In genomic region chr17:57649191-57649590, GRCh38 we compare ENCODE assay signal across 23 cellular contexts.
"Had no signal": no experiment of that assay in that cellular context is flagged by ENCODE, and none has a peak within 500 bp of the region (broad histone marks: within the 10 kb centered on the region; RNA-seq: fewer than 3 reads in every experiment).

No MANE protein-coding gene starts in this region.

- H3K36me3 Mint-ChIP-seq: naive B cell had no signal

- H3K27ac ChIP-seq: colonic mucosa, gastrocnemius medialis, heart left ventricle, left ventricle myocardium inferior, pancreas, suprapubic skin, transverse colon, VCaP had no signal

- H3K9me3 ChIP-seq: colonic mucosa, gastrocnemius medialis, heart left ventricle, left ventricle myocardium inferior, mucosa of descending colon, pancreas, suprapubic skin, transverse colon had no signal

- H3K9me3 Mint-ChIP-seq: activated naive CD4-positive, alpha-beta T cell treated with anti-CD3 and anti-CD28 coated beads for 36 hours; activated T-cell treated with anti-CD3 and anti-CD28 coated beads, Interleukin-2, amount 50 U/mL, for 4 hours; brain; stimulated activated naive CD8-positive, alpha-beta T cell treated with anti-CD3 and anti-CD28 coated beads, Interleukin-15, amount 100 ng/mL, for 72 hours had no signal

- DNase-seq: activated CD4-positive, alpha-beta T cell treated with anti-CD3 and anti-CD28 coated beads, Interleukin-2, amount 50 U/mL, for 1 hour; activated CD4-positive, CD25-positive, alpha-beta regulatory T cell treated with anti-CD3 and anti-CD28 coated beads, Interleukin-2, amount 50 U/mL, for 72 hours; activated CD8-positive, alpha-beta memory T cell treated with anti-CD3 and anti-CD28 coated beads, Interleukin-2, amount 50 U/mL, for 4 hours; activated naive CD4-positive, alpha-beta T cell treated with anti-CD3 and anti-CD28 coated beads for 36 hours; activated T-cell treated with anti-CD3 and anti-CD28 coated beads, Interleukin-2, amount 50 U/mL, for 4 hours; central memory CD4-positive, alpha-beta T cell; colonic mucosa; gastrocnemius medialis; heart left ventricle; kidney glomerular epithelial cell; left ventricle myocardium inferior; mammary epithelial cell; mucosa of descending colon; naive B cell; pancreas; stimulated activated CD4-positive, alpha-beta T cell treated with anti-CD3 and anti-CD28 coated beads, Interleukin-4, amount 100 ng/mL, for 1 hour; stimulated activated naive CD8-positive, alpha-beta T cell treated with anti-CD3 and anti-CD28 coated beads, Interleukin-15, amount 100 ng/mL, for 72 hours; transverse colon had no signal

- H3K4me3 ChIP-seq: colonic mucosa, gastrocnemius medialis, heart left ventricle, left ventricle myocardium inferior, mucosa of descending colon, pancreas, smooth muscle cell, suprapubic skin, transverse colon had no signal

- H3K36me3 ChIP-seq: colonic mucosa, gastrocnemius medialis, left ventricle myocardium inferior, pancreas, suprapubic skin, transverse colon had no signal

- H3K27ac Mint-ChIP-seq: activated naive CD4-positive, alpha-beta T cell treated with anti-CD3 and anti-CD28 coated beads for 36 hours; naive B cell; stimulated activated naive CD8-positive, alpha-beta T cell treated with anti-CD3 and anti-CD28 coated beads, Interleukin-15, amount 100 ng/mL, for 72 hours had no signal

- H3K27me3 ChIP-seq: colonic mucosa, gastrocnemius medialis, heart left ventricle, pancreas, suprapubic skin, transverse colon had no signal

- FAIRE-seq: pancreas had no signal

- ATAC-seq: activated T-cell treated with anti-CD3 and anti-CD28 coated beads, Interleukin-2, amount 50 U/mL, for 4 hours; gastrocnemius medialis; heart left ventricle; mucosa of descending colon; pancreas; sciatic nerve; stimulated activated naive CD8-positive, alpha-beta T cell treated with anti-CD3 and anti-CD28 coated beads, Interleukin-15, amount 100 ng/mL, for 72 hours had no signal

- H3K27me3 Mint-ChIP-seq: brain; naive B cell; stimulated activated naive CD8-positive, alpha-beta T cell treated with anti-CD3 and anti-CD28 coated beads, Interleukin-15, amount 100 ng/mL, for 72 hours had no signal

- H3K4me2 ChIP-seq: smooth muscle cell had no signal

- H3K4me1 ChIP-seq: colonic mucosa, heart left ventricle, left ventricle myocardium inferior, pancreas, suprapubic skin, transverse colon had no signal

- H3K4me3 Mint-ChIP-seq: activated naive CD4-positive, alpha-beta T cell treated with anti-CD3 and anti-CD28 coated beads for 36 hours; activated T-cell treated with anti-CD3 and anti-CD28 coated beads, Interleukin-2, amount 50 U/mL, for 4 hours; brain; naive B cell; stimulated activated naive CD8-positive, alpha-beta T cell treated with anti-CD3 and anti-CD28 coated beads, Interleukin-15, amount 100 ng/mL, for 72 hours had no signal
